In the genomic region with DNA sequence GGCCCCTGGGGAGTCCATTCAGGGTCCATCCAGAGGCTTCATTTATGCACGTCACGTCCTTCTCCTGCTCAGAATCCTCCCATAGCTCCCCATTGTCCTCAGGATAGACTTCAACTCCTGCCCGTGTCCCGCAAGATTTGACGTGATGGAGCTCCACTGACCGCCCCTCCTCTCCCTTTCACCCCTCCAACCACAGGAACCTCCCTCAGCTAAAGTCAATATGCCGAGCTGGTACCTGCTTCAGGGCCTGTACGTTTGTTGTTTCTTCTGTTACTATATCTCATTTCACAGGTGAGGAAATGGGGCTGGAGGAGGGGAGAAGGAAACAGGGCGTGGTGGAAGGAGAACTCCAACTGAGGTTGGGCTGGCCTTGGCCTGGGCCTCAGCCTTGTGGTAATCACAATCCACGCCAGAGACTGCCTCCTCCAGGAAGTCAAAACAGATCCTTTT, we compare ENCODE assay signal across 16 cellular contexts.
"Had no signal": no experiment of that assay in that cellular context is flagged by ENCODE, and none has a peak within 500 bp of the region (broad histone marks: within the 10 kb centered on the region; RNA-seq: fewer than 3 reads in every experiment).

No MANE protein-coding gene starts in this region.

- H3K27me3 ChIP-seq: hepatocyte, pancreas had no signal

- ATAC-seq: activated CD4-positive, alpha-beta T cell treated with anti-CD3 and anti-CD28 coated beads for 36 hours; effector memory CD8-positive, alpha-beta T cell; pancreas had no signal

- H3K27ac ChIP-seq: hepatocyte, pancreas, thoracic aorta, WERI-Rb-1 had no signal

- H3K4me3 ChIP-seq: hepatocyte, lung, pancreas, thoracic aorta had no signal

- H3K79me2 ChIP-seq: hepatocyte had no signal

- H3K27ac Mint-ChIP-seq: activated CD4-positive, alpha-beta T cell treated with anti-CD3 and anti-CD28 coated beads for 36 hours; effector memory CD8-positive, alpha-beta T cell; nephron; stimulated activated naive CD8-positive, alpha-beta T cell treated with anti-CD3 and anti-CD28 coated beads, Interleukin-15, Interleukin-2, amounts not matched to agents 100 ng/mL and 50 ng/mL, for 24 hours had no signal

- H3K36me3 ChIP-seq: pancreas, thoracic aorta, WERI-Rb-1 had no signal

- DNase-seq: activated CD4-positive, alpha-beta T cell treated with anti-CD3 and anti-CD28 coated beads for 36 hours; activated naive CD4-positive, alpha-beta T cell treated with Interleukin-2 at 50 U/mL for 16 hours; central memory CD4-positive, alpha-beta T cell; effector memory CD8-positive, alpha-beta T cell; erythroblast; stimulated activated CD4-positive, alpha-beta T cell treated with anti-CD3 and anti-CD28 coated beads, Interleukin-2, amount 100 ng/mL, for 48 hours; stimulated activated CD8-positive, alpha-beta memory T cell treated with anti-CD3 and anti-CD28 coated beads, Interleukin-4, amount 100 ng/mL, for 48 hours; SW 1271; T-helper 9 cell; WERI-Rb-1 had no signal

- H3K9me3 ChIP-seq: pancreas, thoracic aorta had no signal

- H3K4me3 Mint-ChIP-seq: activated CD4-positive, alpha-beta T cell treated with anti-CD3 and anti-CD28 coated beads for 36 hours; effector memory CD8-positive, alpha-beta T cell; nephron; stimulated activated naive CD8-positive, alpha-beta T cell treated with anti-CD3 and anti-CD28 coated beads, Interleukin-15, Interleukin-2, amounts not matched to agents 100 ng/mL and 50 ng/mL, for 24 hours had no signal

- FAIRE-seq: pancreas had no signal

- H2AFZ ChIP-seq: hepatocyte had no signal

- H3K27me3 Mint-ChIP-seq: activated CD4-positive, alpha-beta T cell treated with anti-CD3 and anti-CD28 coated beads for 36 hours; stimulated activated naive CD8-positive, alpha-beta T cell treated with anti-CD3 and anti-CD28 coated beads, Interleukin-15, Interleukin-2, amounts not matched to agents 100 ng/mL and 50 ng/mL, for 24 hours had no signal

- H3K4me2 ChIP-seq: hepatocyte had no signal
